2 cellular contexts compared by ENCODE assay signal in genomic region chr3:5233026-5233425, GRCh38.
A peak's percentile ranks its signal among the peaks of the same experiment; 100 is the strongest.
TF ChIP-seq lines count a peak whose summit lies in the region.

No MANE protein-coding gene starts in this region.

TF ChIP-seq in HEK293, 187 proteins besides CTCF, POLR2A, EP300 and RAD21:
- 0 out of 2 replicates have a peak, but pooled peaks have one; percentile 38 for TF ChIP-seq ZIC2 (tag by site-specific recombination; IDR thresholded peaks at IDR 0.05)
- TF ChIP-seq ZNF214 (tag by site-specific recombination; IDR thresholded peaks at IDR 0.05; ENCODE audit: borderline replicate concordance) = no peak

TF ChIP-seq in H1, 55 proteins besides CTCF, POLR2A, EP300 and RAD21:
- no peak for TF ChIP-seq GTF2F1 (IDR thresholded peaks at IDR 0.05; ENCODE audit: borderline replicate concordance, low read depth, low read length)
- TF ChIP-seq JUND (IDR thresholded peaks at IDR 0.05; ENCODE audit: low read length) = no peak
- TF ChIP-seq SUZ12 (IDR thresholded peaks at IDR 0.05; ENCODE audit: low read length) = no peak
- TF ChIP-seq CBX5 (IDR thresholded peaks at IDR 0.05; ENCODE audit: low read depth, low read length) = no peak
- no peak for TF ChIP-seq SP4 (IDR thresholded peaks at IDR 0.05; ENCODE audit: low read length)
- no peak for TF ChIP-seq YY1 (IDR thresholded peaks at IDR 0.05; ENCODE audit: low read depth, low read length)
- no peak for TF ChIP-seq FOSL1 (IDR thresholded peaks at IDR 0.05; ENCODE audit: insufficient read depth, low read depth, low read length)
- no peak for TF ChIP-seq PHF8 (conservative IDR thresholded peaks at IDR 0.05; ENCODE audit: low read depth, low read length)
- TF ChIP-seq GABPA (IDR thresholded peaks at IDR 0.05; ENCODE audit: borderline replicate concordance, insufficient read depth, low read length) = no peak
- no peak for TF ChIP-seq CREB1 (IDR thresholded peaks at IDR 0.05)
- no peak for TF ChIP-seq CEBPB (IDR thresholded peaks at IDR 0.05; ENCODE audit: low read depth, low read length)
- no peak for TF ChIP-seq MAX (IDR thresholded peaks at IDR 0.05)
- no peak for TF ChIP-seq POLR2AphosphoS5 (IDR thresholded peaks at IDR 0.05; ENCODE audit: low read depth, low read length)
